31 cellular contexts compared by ENCODE assay signal in genomic region chr10:34033067-34033466, GRCh38.
"Had no signal": no experiment of that assay in that cellular context is flagged by ENCODE, and none has a peak within 500 bp of the region (broad histone marks: within the 10 kb centered on the region; RNA-seq: fewer than 3 reads in every experiment).

No MANE protein-coding gene starts in this region.

- DNase-seq: colonic mucosa; effector CD8-positive, alpha-beta T cell; endodermal cell; glutamatergic neuron; hypothalamus; immature natural killer cell; islet precursor cell; mesenchymal stem cell; mucosa of descending colon; naive B cell; stimulated activated CD4-positive, alpha-beta T cell treated with anti-CD3 and anti-CD28 coated beads, Interleukin-12 subunit alpha, Interleukin-12 subunit beta, amount 100 ng/mL, for 4 hours; stimulated activated CD4-positive, alpha-beta T cell treated with anti-CD3 and anti-CD28 coated beads, Interleukin-1b, Interleukin-23, amount 100 ng/mL, for 48 hours; stimulated activated CD4-positive, alpha-beta T cell treated with anti-CD3 and anti-CD28 coated beads, Interleukin-4, amount 100 ng/mL, for 1 hour; stimulated activated CD8-positive, alpha-beta memory T cell treated with anti-CD3 and anti-CD28 coated beads, Interleukin-4, amount 100 ng/mL, for 48 hours; stimulated activated naive CD4-positive, alpha-beta T cell; stimulated activated naive CD8-positive, alpha-beta T cell treated with anti-CD3 and anti-CD28 coated beads, Interleukin-15, amount 100 ng/mL, for 72 hours; transverse colon; upper lobe of right lung; uterus had no signal

- H3K9me3 Mint-ChIP-seq: stimulated activated naive CD8-positive, alpha-beta T cell treated with anti-CD3 and anti-CD28 coated beads, Interleukin-15, amount 100 ng/mL, for 72 hours had no signal

- H3K27ac ChIP-seq: colonic mucosa, esophagus muscularis mucosa, foreskin keratinocyte, neural progenitor cell, parathyroid adenoma, suprapubic skin, transverse colon, upper lobe of right lung, uterus had no signal

- H3K4me1 Mint-ChIP-seq: immature natural killer cell; mesothelial cell of epicardium; naive B cell; nephron; neural progenitor cell; stimulated activated naive CD8-positive, alpha-beta T cell treated with anti-CD3 and anti-CD28 coated beads, Interleukin-15, amount 100 ng/mL, for 72 hours had no signal

- H3K27ac Mint-ChIP-seq: dendritic cell treated with granulocyte-macrophage colony-stimulating factor and Interleukin-4, amounts not matched to agents 40 ng/mL and 50 ng/mL, for 4 days; endodermal cell; immature natural killer cell; mesothelial cell of epicardium; naive B cell; nephron; neural progenitor cell; progenitor cell of endocrine pancreas had no signal

- H3K27me3 ChIP-seq: colonic mucosa, esophagus muscularis mucosa, foreskin keratinocyte, neural progenitor cell, suprapubic skin, transverse colon, upper lobe of right lung, uterus had no signal

- H3K4me3 ChIP-seq: colonic mucosa, esophagus muscularis mucosa, lung, mucosa of descending colon, neural progenitor cell, smooth muscle cell, suprapubic skin, transverse colon, upper lobe of right lung, uterus had no signal

- H3K9me3 ChIP-seq: colonic mucosa, mucosa of descending colon, suprapubic skin, transverse colon, upper lobe of right lung, uterus had no signal

- ATAC-seq: foreskin keratinocyte; mucosa of descending colon; sciatic nerve; stimulated activated naive CD8-positive, alpha-beta T cell treated with anti-CD3 and anti-CD28 coated beads, Interleukin-15, amount 100 ng/mL, for 72 hours; upper lobe of right lung had no signal

- H3K79me2 ChIP-seq: parathyroid adenoma had no signal

- H3K4me1 ChIP-seq: colonic mucosa, foreskin keratinocyte, neural progenitor cell, parathyroid adenoma, transverse colon, uterus had no signal

- H3K4me2 ChIP-seq: neural progenitor cell, smooth muscle cell had no signal

- H3K9ac ChIP-seq: neural progenitor cell, parathyroid adenoma had no signal

- H3K36me3 ChIP-seq: colonic mucosa, esophagus muscularis mucosa, neural progenitor cell, suprapubic skin, transverse colon, upper lobe of right lung, uterus had no signal

- H3K36me3 Mint-ChIP-seq: immature natural killer cell, mesothelial cell of epicardium, naive B cell, neural progenitor cell had no signal

- H2AFZ ChIP-seq: neural progenitor cell, parathyroid adenoma had no signal

- H3K27me3 Mint-ChIP-seq: dendritic cell treated with granulocyte-macrophage colony-stimulating factor and Interleukin-4, amounts not matched to agents 40 ng/mL and 50 ng/mL, for 4 days; naive B cell; stimulated activated naive CD8-positive, alpha-beta T cell treated with anti-CD3 and anti-CD28 coated beads, Interleukin-15, amount 100 ng/mL, for 72 hours had no signal

- H3K4me3 Mint-ChIP-seq: dendritic cell treated with granulocyte-macrophage colony-stimulating factor and Interleukin-4, amounts not matched to agents 40 ng/mL and 50 ng/mL, for 4 days; endodermal cell; immature natural killer cell; mesothelial cell of epicardium; naive B cell; nephron; neural progenitor cell; stimulated activated naive CD8-positive, alpha-beta T cell treated with anti-CD3 and anti-CD28 coated beads, Interleukin-15, amount 100 ng/mL, for 72 hours had no signal
